Comparison of ENCODE assay signal across 14 cellular contexts in genomic region chr6:38176797-38177751, GRCh38.
DNase-seq lines count a peak whose midpoint lies in the region; ATAC-seq, FAIRE-seq and TF ChIP-seq lines count a peak whose summit lies in the region.
"Had no signal": no experiment of that assay in that cellular context is flagged by ENCODE, and none has a peak within 500 bp of the region (broad histone marks: within the 10 kb centered on the region; RNA-seq: fewer than 3 reads in every experiment).

No MANE protein-coding gene starts in this region.

- H3F3A ChIP-seq in GM23248 (ENCODE audit: insufficient read depth) = no peaks in the 10 kb centered on the region

- DNase-seq in HAP-1 (ENCODE audit: low spot score in 2 of 2) = peak; percentile 75 to 78
- DNase-seq in WERI-Rb-1 = peak; percentile 98
- DNase-seq in kidney = peak; percentile 42
- DNase-seq in sciatic nerve (ENCODE audit: low spot score) = peak; percentile 52
- no peak for DNase-seq in GM23248
- no peak for DNase-seq in OCI-M2 (lab: John Stamatoyannopoulos, UW; ENCODE audit: unreplicated experiment)
- no peak for DNase-seq in inferior parietal cortex (ENCODE audit: extremely low spot score)
- DNase-seq: activated CD8-positive, alpha-beta memory T cell treated with anti-CD3 and anti-CD28 coated beads, Interleukin-2, amount 50 U/mL, for 48 hours; colonic mucosa; natural killer cell; NCI-H1105 treated with DMSO at 0.1 percent for 48 hours; SHP77 had no signal

- intact Hi-C loops in kidney (cut with DNase I) (no loop called here), sciatic nerve (cut with DNase I) (no loop called here)

- 84 to 86% methylated on average over 32 of the region's 32 CpGs for WGBS in GM23248 (ENCODE audit: low coverage in 1 of 2, low lambda C conversion rate in 2 of 2, missing lambda C conversion rate in 2 of 2), 2 experiments

- no peaks in the 10 kb centered on the region for H4K20me1 ChIP-seq in GM23248 (ENCODE audit: insufficient read depth)

- H3K36me3 ChIP-seq in HAP-1 (replicated peaks) (no peaks in the 10 kb centered on the region), WERI-Rb-1 (peaks cover 8% of the 10 kb centered on the region; the same call in 1 of the 2 replicates), kidney (ENCODE audit: control insufficient read depth in 1 of 2, insufficient read depth in 2 of 2, low read length in 2 of 2) (no peaks in the 10 kb centered on the region), GM23248 (ENCODE audit: low read depth) (no peaks in the 10 kb centered on the region)
- H3K36me3 ChIP-seq: colonic mucosa had no signal

- H3K9ac ChIP-seq in kidney (ENCODE audit: low read length in 2 of 2) = no peak overlapping the region
- no peak overlapping the region for H3K9ac ChIP-seq in GM23248

- H3K4me3 ChIP-seq in HAP-1 (no peak overlapping the region), WERI-Rb-1 (ENCODE audit: low read depth, low read length) (peak overlapping the region; percentile 45), kidney (ENCODE audit: low read length in 2 of 2) (no peak overlapping the region), GM23248 (no peak overlapping the region)
- H3K4me3 ChIP-seq: colonic mucosa had no signal

- peak overlapping the region; percentile 70 for H3K27ac ChIP-seq in WERI-Rb-1
- no peak overlapping the region for H3K27ac ChIP-seq in kidney (ENCODE audit: low read depth in 2 of 2, low read length in 2 of 2)
- no peak overlapping the region for H3K27ac ChIP-seq in GM23248
- H3K27ac ChIP-seq: colonic mucosa had no signal

- H3K4me2 ChIP-seq in GM23248 (ENCODE audit: unreplicated experiment) = no peak overlapping the region

- no peak for FAIRE-seq in kidney (lab: Jason Lieb, UNC)
- FAIRE-seq: G401.6 had no signal

- H3K79me2 ChIP-seq in GM23248 (ENCODE audit: insufficient read depth) = no peaks in the 10 kb centered on the region

- no peak overlapping the region for H2AFZ ChIP-seq in GM23248

- H3K4me1 ChIP-seq in HAP-1 (peaks cover 13% of the 10 kb centered on the region), kidney (ENCODE audit: control insufficient read depth in 1 of 2, insufficient read depth in 1 of 2, low read depth in 1 of 2, low read length in 2 of 2) (peaks cover 0 to 4% of the 10 kb centered on the region in 2 donors), GM23248 (ENCODE audit: insufficient read depth) (no peaks in the 10 kb centered on the region)

- no peaks in the 10 kb centered on the region for H3K9me2 ChIP-seq in GM23248 (ENCODE audit: insufficient read depth)

- TF ChIP-seq CTCF in WERI-Rb-1 (IDR thresholded peaks at IDR 0.05; ENCODE audit: low read depth, low read length) (no peak), kidney (IDR thresholded peaks at IDR 0.05; ENCODE audit: borderline replicate concordance, extremely low read depth, insufficient read depth) (no peak)

- ATAC-seq in sciatic nerve (peak; percentile 78), GM18511 (IDR thresholded peaks at IDR 0.05; ENCODE audit: unreplicated experiment) (no peak)
- ATAC-seq: natural killer cell had no signal

- in situ Hi-C loops in HAP-1 (cut with MboI; ENCODE audit: low sequenced_read_pairs) (no loop called here), GM23248 (cut with MboI) (no loop called here)

- H3K27me3 ChIP-seq in HAP-1 (ENCODE audit: low read depth) (no peaks in the 10 kb centered on the region), WERI-Rb-1 (ENCODE audit: insufficient read depth, low read depth, severe bottlenecking) (no peaks in the 10 kb centered on the region), GM23248 (replicated peaks; ENCODE audit: insufficient read depth) (no peaks in the 10 kb centered on the region)
- H3K27me3 ChIP-seq: colonic mucosa had no signal

- H3K9me3 ChIP-seq in HAP-1 = no peaks in the 10 kb centered on the region
- no peaks in the 10 kb centered on the region for H3K9me3 ChIP-seq in WERI-Rb-1 (ENCODE audit: severe bottlenecking)
- no peaks in the 10 kb centered on the region for H3K9me3 ChIP-seq in kidney (ENCODE audit: control insufficient read depth in 1 of 2, low read length in 2 of 2)
- no peaks in the 10 kb centered on the region for H3K9me3 ChIP-seq in GM23248 (ENCODE audit: low read depth)
- H3K9me3 ChIP-seq: colonic mucosa had no signal

Comparison
In these comparisons a context has a peak if more than half of its experiments do, and no peak if none do; other contexts are left out.
1. DNase-seq: peak in HAP-1 (2 of 2), WERI-Rb-1 (single experiment), kidney (single experiment) and sciatic nerve (single experiment); none in GM23248 (single experiment), OCI-M2 (single experiment) and inferior parietal cortex (single experiment).